ENCODE assay signal across 28 cellular contexts in genomic region chr3:172170841-172171240, GRCh38.
DNase-seq lines count a peak whose midpoint lies in the region; ATAC-seq and TF ChIP-seq lines count a peak whose summit lies in the region.
"Had no signal": no experiment of that assay in that cellular context is flagged by ENCODE, and none has a peak within 500 bp of the region (broad histone marks: within the 10 kb centered on the region; RNA-seq: fewer than 3 reads in every experiment).

No MANE protein-coding gene starts in this region.

- no peak overlapping the region for H4K91ac ChIP-seq in mesenchymal stem cell (ENCODE audit: low read length)

- no peak overlapping the region for H2BK15ac ChIP-seq in mesenchymal stem cell (ENCODE audit: low read depth, poor library complexity, severe bottlenecking)

- intact Hi-C loops in lower leg skin (cut with DNase I; ENCODE audit: low total_unique reads), result no loop called here

- H3K14ac ChIP-seq in mesenchymal stem cell (ENCODE audit: low read length in 2 of 2), result no peak overlapping the region

- no peak overlapping the region for H3K18ac ChIP-seq in mesenchymal stem cell (ENCODE audit: low read depth in 1 of 2, low read length in 2 of 2)

- no peaks in the 10 kb centered on the region for H3K9me3 ChIP-seq in RWPE2 (ENCODE audit: severe bottlenecking)
- no peaks in the 10 kb centered on the region for H3K9me3 ChIP-seq in mesenchymal stem cell (ENCODE audit: control insufficient read depth, low read length)
- no peaks in the 10 kb centered on the region for H3K9me3 ChIP-seq in subcutaneous abdominal adipose tissue (ENCODE audit: control insufficient read depth in 5 of 5, low read length in 5 of 5)
- H3K9me3 ChIP-seq: MG63, pancreas, stomach, transverse colon had no signal

- no peak overlapping the region for H2BK5ac ChIP-seq in mesenchymal stem cell (ENCODE audit: low read depth, low read length, poor library complexity, severe bottlenecking)

- H3K79me1 ChIP-seq in mesenchymal stem cell (replicated peaks; ENCODE audit: low read length, poor library complexity, severe bottlenecking), result peaks cover 2% of the 10 kb centered on the region

- no peak overlapping the region for H3K4me2 ChIP-seq in mesenchymal stem cell (ENCODE audit: low read length, poor library complexity, severe bottlenecking)

- H3K27me3 ChIP-seq in RWPE2 (ENCODE audit: insufficient read depth, poor library complexity, severe bottlenecking), result no peaks in the 10 kb centered on the region
- no peaks in the 10 kb centered on the region for H3K27me3 ChIP-seq in mesenchymal stem cell (ENCODE audit: control insufficient read depth in 1 of 2, insufficient read depth in 1 of 2, low read length in 2 of 2)
- H3K27me3 ChIP-seq in subcutaneous abdominal adipose tissue (ENCODE audit: control insufficient read depth in 5 of 5, insufficient read depth in 4 of 5, low read length in 5 of 5), result no peaks in the 10 kb centered on the region
- H3K27me3 ChIP-seq: MG63, pancreas, stomach, transverse colon had no signal

- peaks cover 25% of the 10 kb centered on the region for H3K4me1 ChIP-seq in RWPE2 (ENCODE audit: insufficient read depth, poor library complexity, severe bottlenecking)
- H3K4me1 ChIP-seq in mesenchymal stem cell (ENCODE audit: control insufficient read depth, insufficient read depth, low read depth, low read length), result peaks cover 15% of the 10 kb centered on the region
- peaks cover 6 to 50% (median 48%) of the 10 kb centered on the region in 5 donors for H3K4me1 ChIP-seq in subcutaneous abdominal adipose tissue (ENCODE audit: control insufficient read depth in 5 of 5, insufficient read depth in 5 of 5, low read length in 5 of 5)

- H3K4me3 ChIP-seq in RWPE2 (ENCODE audit: severe bottlenecking), result no peak overlapping the region
- no peak overlapping the region for H3K4me3 ChIP-seq in mesenchymal stem cell (ENCODE audit: insufficient read depth in 1 of 2, low read depth in 1 of 2, low read length in 2 of 2)
- H3K4me3 ChIP-seq in subcutaneous abdominal adipose tissue (ENCODE audit: low read depth in 1 of 5, low read length in 5 of 5), result no peak overlapping the region
- H3K4me3 ChIP-seq in lower leg skin (ENCODE audit: low read depth, poor library complexity, severe bottlenecking), result no peak overlapping the region
- H3K4me3 ChIP-seq: MG63, pancreas, stomach, transverse colon had no signal

- H3K36me3 ChIP-seq in RWPE2 (ENCODE audit: low read depth), result peaks cover 8% of the 10 kb centered on the region
- peaks cover 6 to 23% of the 10 kb centered on the region in 2 experiments for H3K36me3 ChIP-seq in mesenchymal stem cell (ENCODE audit: control insufficient read depth in 1 of 2, insufficient read depth in 2 of 2, low read depth in 1 of 2, low read length in 2 of 2)
- no peaks in the 10 kb centered on the region for H3K36me3 ChIP-seq in subcutaneous abdominal adipose tissue (ENCODE audit: control insufficient read depth in 5 of 5, insufficient read depth in 5 of 5, low read length in 5 of 5)
- H3K36me3 ChIP-seq: pancreas, stomach, transverse colon had no signal

- H3K27ac ChIP-seq in RWPE2 (ENCODE audit: poor library complexity, severe bottlenecking) (peak overlapping the region; percentile 78), mesenchymal stem cell (ENCODE audit: low read length, poor library complexity, severe bottlenecking) (peak overlapping the region; percentile 6), subcutaneous abdominal adipose tissue (ENCODE audit: low read depth, low read length) (peak overlapping the region; percentile 69)

- TF ChIP-seq CTCF in RWPE2 (IDR thresholded peaks at IDR 0.05; ENCODE audit: poor library complexity, severe bottlenecking) (no peak), lower leg skin (IDR thresholded peaks at IDR 0.05) (no peak)

- H3K4ac ChIP-seq in mesenchymal stem cell (ENCODE audit: low read depth in 1 of 2, low read length in 2 of 2), result no peak overlapping the region

- no peak overlapping the region for H2BK12ac ChIP-seq in mesenchymal stem cell (ENCODE audit: low read length in 2 of 2)

- TF ChIP-seq POLR2A in lower leg skin (IDR thresholded peaks at IDR 0.05), result no peak

- H2BK120ac ChIP-seq in mesenchymal stem cell (ENCODE audit: low read depth, low read length), result no peak overlapping the region

- H3K9ac ChIP-seq in mesenchymal stem cell (ENCODE audit: low read length) (no peak overlapping the region), subcutaneous abdominal adipose tissue (ENCODE audit: low read length in 5 of 5) (no peak overlapping the region)

- H3K23ac ChIP-seq in mesenchymal stem cell (ENCODE audit: low read length in 2 of 2), result no peak overlapping the region

- ATAC-seq in RWPE2 (ENCODE audit: low read depth), result no peak
- ATAC-seq: CD8-positive, alpha-beta T cell; pancreas; right cardiac atrium had no signal

- no peak overlapping the region for H2AK5ac ChIP-seq in mesenchymal stem cell (ENCODE audit: low read length, severe bottlenecking)

- no peak overlapping the region for H2AFZ ChIP-seq in mesenchymal stem cell (ENCODE audit: low read depth, low read length)

- DNase-seq in NCI-H2227 (lab: John Stamatoyannopoulos, UW; ENCODE audit: unreplicated experiment) (peak; percentile 5), NCI-H2227 treated with DMSO at 0.1 percent for 48 hours (lab: John Stamatoyannopoulos, UW) (no peak), RWPE2 (ENCODE audit: low spot score) (no peak), mesenchymal stem cell (no peak), lower leg skin (ENCODE audit: low spot score in 2 of 2) (no peak), NCI-H446 (lab: John Stamatoyannopoulos, UW) (no peak), retina (no peak)
- DNase-seq: 8988T; activated CD4-positive, alpha-beta T cell treated with anti-CD3 and anti-CD28 coated beads, Interleukin-2, amount 50 U/mL, for 4 hours; activated CD4-positive, CD25-positive, alpha-beta regulatory T cell; activated naive CD4-positive, alpha-beta T cell treated with anti-CD3 and anti-CD28 coated beads, Interleukin-2, amount 50 U/mL, for 16 hours; AML-193; CD8-positive, alpha-beta T cell; dermis blood vessel endothelial cell; DMS 273 treated with DMSO at 0.1 percent for 48 hours; head of caudate nucleus; MG63; naive B cell; NCI-H146; NCI-H226; NCI-H748 treated with DMSO at 0.1 percent for 48 hours; pancreas; right cardiac atrium; stimulated activated CD4-positive, alpha-beta T cell treated with anti-CD3 and anti-CD28 coated beads, Interleukin-15, amount 100 ng/mL, for 24 hours; stomach; SW 1271; transverse colon had no signal

- no peak overlapping the region for H4K8ac ChIP-seq in mesenchymal stem cell (ENCODE audit: low read length)

Comparison
In these comparisons a context has a peak if more than half of its experiments do, and no peak if none do; other contexts are left out.
1. H3K27ac ChIP-seq: peak in every context shown above with its lines; median percentile 78 in RWPE2; 69 in subcutaneous abdominal adipose tissue; 6 in mesenchymal stem cell.